In genomic region chr17:350706-351435, GRCh38 we compare ENCODE assay signal across 9 cellular contexts. TPM values are rescaled to one million over a fixed set of nuclear protein-coding genes. Genes with fewer than 3 reads are reported as not detected.
DNase-seq lines count a peak whose midpoint lies in the region; ATAC-seq, FAIRE-seq and TF ChIP-seq lines count a peak whose summit lies in the region.
"Had no signal": no experiment of that assay in that cellular context is flagged by ENCODE, and none has a peak within 500 bp of the region (broad histone marks: within the 10 kb centered on the region; RNA-seq: fewer than 3 reads in every experiment).

No MANE protein-coding gene starts in this region.

- peak overlapping the region; percentile 34 for H2AK5ac ChIP-seq in trophoblast cell (ENCODE audit: low read length)

- peak; percentile 83 for DNase-seq in Daoy (ENCODE audit: low read depth)
- DNase-seq in SK-N-MC (ENCODE audit: low read depth, low spot score) = no peak
- DNase-seq in frontal cortex (ENCODE audit: low spot score in 2 of 2) = peak; percentile 56 to 61
- DNase-seq in trophoblast cell = peak; percentile 5 to 55
- no peak for DNase-seq in WERI-Rb-1

- H3K9ac ChIP-seq in SK-N-MC (ENCODE audit: insufficient read length) (no peak overlapping the region), trophoblast cell (ENCODE audit: low read length) (no peak overlapping the region)

- ATAC-seq in GM21825 (IDR thresholded peaks at IDR 0.05; ENCODE audit: unreplicated experiment) (no peak), HG03457 (IDR thresholded peaks at IDR 0.05; ENCODE audit: unreplicated experiment) (no peak), GM21786 (IDR thresholded peaks at IDR 0.05; ENCODE audit: unreplicated experiment) (no peak)
- ATAC-seq: GM12878 had no signal

- H3K79me1 ChIP-seq in trophoblast cell (ENCODE audit: low read length) = peaks cover 12% of the 10 kb centered on the region

- H2BK5ac ChIP-seq in trophoblast cell (ENCODE audit: low read depth, low read length, poor library complexity) = no peak overlapping the region

- H3K14ac ChIP-seq in trophoblast cell (ENCODE audit: low read length) = peak overlapping the region; percentile 10

- TF ChIP-seq CTCF in WERI-Rb-1 (IDR thresholded peaks at IDR 0.05; ENCODE audit: low read depth, low read length) = no peak

- H3K79me2 ChIP-seq in trophoblast cell (ENCODE audit: control insufficient read depth, insufficient read depth, low read length, poor library complexity) = no peaks in the 10 kb centered on the region

- H4K12ac ChIP-seq in trophoblast cell (ENCODE audit: low read depth, low read length) = no peak overlapping the region

- peak overlapping the region; percentile 40 for H2BK120ac ChIP-seq in trophoblast cell (ENCODE audit: insufficient read depth, low read length, poor library complexity)

- no peaks in the 10 kb centered on the region for H3K36me3 ChIP-seq in SK-N-MC (ENCODE audit: insufficient read depth, low read length)
- no peaks in the 10 kb centered on the region for H3K36me3 ChIP-seq in trophoblast cell (ENCODE audit: control insufficient read depth in 1 of 2, insufficient read depth in 2 of 2, low read length in 2 of 2)
- H3K36me3 ChIP-seq in WERI-Rb-1 = peaks cover 7% of the 10 kb centered on the region

- no peak overlapping the region for H3K4ac ChIP-seq in trophoblast cell (ENCODE audit: low read depth, low read length)

- H3K4me2 ChIP-seq in trophoblast cell (ENCODE audit: low read length) = no peak overlapping the region

- H3K4me3 ChIP-seq in SK-N-MC (peak overlapping the region; percentile 78), trophoblast cell (ENCODE audit: low read depth, low read length) (peak overlapping the region; percentile 16), WERI-Rb-1 (ENCODE audit: low read depth, low read length) (no peak overlapping the region)
- H3K4me3 ChIP-seq: GM12878 had no signal

- H3K23ac ChIP-seq in trophoblast cell (ENCODE audit: low read length) = no peak overlapping the region

- peak overlapping the region; percentile 56 for H4K8ac ChIP-seq in trophoblast cell (ENCODE audit: low read depth, low read length)

- peak overlapping the region; percentile 64 for H4K91ac ChIP-seq in trophoblast cell (ENCODE audit: low read depth, low read length)

- H3K18ac ChIP-seq in trophoblast cell (ENCODE audit: low read length) = no peak overlapping the region

- no peaks in the 10 kb centered on the region for H3K9me3 ChIP-seq in SK-N-MC (ENCODE audit: low read depth, low read length)
- H3K9me3 ChIP-seq in trophoblast cell (ENCODE audit: insufficient read depth, low read depth, low read length) = peaks cover 5% of the 10 kb centered on the region
- no peaks in the 10 kb centered on the region for H3K9me3 ChIP-seq in WERI-Rb-1 (ENCODE audit: severe bottlenecking)

- H2AFZ ChIP-seq in trophoblast cell (ENCODE audit: insufficient read depth, low read length, poor library complexity) = no peak overlapping the region

- H3K27me3 ChIP-seq in trophoblast cell (ENCODE audit: insufficient read depth, low read length) (no peaks in the 10 kb centered on the region), WERI-Rb-1 (ENCODE audit: insufficient read depth, low read depth, severe bottlenecking) (no peaks in the 10 kb centered on the region)

- no CpG with 5 or more reads among the region's 8 CpGs for WGBS in trophoblast cell (ENCODE audit: extremely low coverage, insufficient coverage, insufficient read length)

- peak overlapping the region; percentile 37 for H2BK12ac ChIP-seq in trophoblast cell (ENCODE audit: low read length)

- H3K27ac ChIP-seq in SK-N-MC (no peak overlapping the region), trophoblast cell (ENCODE audit: low read depth, low read length) (no peak overlapping the region), WERI-Rb-1 (no peak overlapping the region; the same call in 1 of the 2 replicates)

- FAIRE-seq in frontal cortex (lab: Jason Lieb, UNC) = no peak
- FAIRE-seq: GM12878 had no signal

- peaks cover 15 to 20% of the 10 kb centered on the region in 2 experiments for H3K4me1 ChIP-seq in trophoblast cell (ENCODE audit: control insufficient read depth in 1 of 2, insufficient read depth in 2 of 2, low read length in 2 of 2)

RNA-seq across cellular contexts. Expression of gene RPH3AL, which starts 1.7 kb away (rescaled TPM):
- total RNA-seq in Daoy (2014; rRNA removed; shearing (Covaris generic)) = 3.8 and 7.4 TPM in 2 replicates
- 3.3 TPM for total RNA-seq in frontal cortex
- 1.7 and 1.8 TPM in 2 replicates for polyA plus RNA-seq in trophoblast cell (2013)

Comparison
In these comparisons a context has a peak if more than half of its experiments do, and no peak if none do; other contexts are left out.
1. DNase-seq: peak in Daoy (single experiment), frontal cortex (2 of 2) and trophoblast cell (2 of 2); none in SK-N-MC (single experiment) and WERI-Rb-1 (single experiment).